1 cellular context compared by ENCODE assay signal in genomic region chr1:205444931-205445652, GRCh38.
TF ChIP-seq lines count a peak whose summit lies in the region.

No MANE protein-coding gene starts in this region.

TF ChIP-seq in K562, 482 proteins besides CTCF, POLR2A, EP300 and RAD21 (continued from another document):
- no peak for TF ChIP-seq ETS1 (conservative IDR thresholded peaks at IDR 0.05; ENCODE audit: control insufficient read depth, low read depth, low read length)
- no peak for TF ChIP-seq SP1 (CRISPR knock-in tag; IDR thresholded peaks at IDR 0.05)
- no peak for TF ChIP-seq MGA (IDR thresholded peaks at IDR 0.05)
- TF ChIP-seq RHOXF2B (CRISPR knock-in tag; conservative IDR thresholded peaks at IDR 0.05), result no peak
